8 cellular contexts compared by ENCODE assay signal in genomic region chr3:13069495-13069894, GRCh38. TPM values are rescaled to one million over a fixed set of nuclear protein-coding genes. Genes with fewer than 3 reads are reported as not detected.
A peak's percentile ranks its signal among the peaks of the same experiment; 100 is the strongest.
DNase-seq lines count a peak whose midpoint lies in the region; ATAC-seq and TF ChIP-seq lines count a peak whose summit lies in the region.

No MANE protein-coding gene starts in this region.

- H3K79me2 ChIP-seq in PC-3 (ENCODE audit: low read length), result no peaks in the 10 kb centered on the region

- no peaks in the 10 kb centered on the region for H3K4me1 ChIP-seq in PC-3 (ENCODE audit: insufficient read depth, low read length)

- intact Hi-C loops in PC-3 (cut with micrococcal nuclease), result no loop called here

- POLR2A ChIA-PET in PC-3 (lab: Charles Lee; ENCODE audit: unreplicated experiment), result no interaction called here

- ATAC-seq in GM19035 (IDR thresholded peaks at IDR 0.05; ENCODE audit: unreplicated experiment) (peak; percentile 58), HG03066 (IDR thresholded peaks at IDR 0.05; ENCODE audit: low read depth, unreplicated experiment) (peak; percentile 60), PC-3 (no peak), HG03039 (IDR thresholded peaks at IDR 0.05; ENCODE audit: unreplicated experiment) (no peak)

- no peaks in the 10 kb centered on the region for H3K36me3 ChIP-seq in PC-3 (ENCODE audit: low read depth, low read length)

- H3K27ac ChIP-seq in PC-3 (ENCODE audit: low read length), result no peak overlapping the region

- H3K9me2 ChIP-seq in PC-3 (replicated peaks; ENCODE audit: low read length), result no peaks in the 10 kb centered on the region

- H3F3A ChIP-seq in PC-3 (ENCODE audit: low read length, unreplicated experiment), result no peaks in the 10 kb centered on the region

- no peak overlapping the region for H3K9ac ChIP-seq in PC-3 (ENCODE audit: low read length)

- peak; percentile 9 to 37 for DNase-seq in activated CD4-positive, alpha-beta T cell treated with anti-CD3 and anti-CD28 coated beads, Interleukin-2, amount 50 U/mL, for 24 hours (ENCODE audit: low read depth in 1 of 2, low spot score in 1 of 2)
- peak; percentile 24 for DNase-seq in stimulated activated CD4-positive, alpha-beta T cell treated with anti-CD3 and anti-CD28 coated beads, Interleukin-4, amount 100 ng/mL, for 1 hour
- DNase-seq in NCI-H1930 (lab: John Stamatoyannopoulos, UW) (no peak), PC-3 (no peak), NCI-H2196 treated with DMSO at 0.1 percent for 48 hours (lab: John Stamatoyannopoulos, UW; ENCODE audit: unreplicated experiment) (no peak)

- no peak for TF ChIP-seq CTCF in PC-3 (conservative IDR thresholded peaks at IDR 0.05; ENCODE audit: low read depth, low read length)

- no peak overlapping the region for H3K4me2 ChIP-seq in PC-3 (ENCODE audit: low read length)

- H3K4me3 ChIP-seq in PC-3 (ENCODE audit: low read length), result no peak overlapping the region

- CTCF ChIA-PET in PC-3 (lab: Charles Lee), result no interaction called here

- no TSS peak for BruUV-seq in PC-3 (replicated peaks; lab: Mats Ljungman, UMichigan)

- H3K27me3 ChIP-seq in PC-3 (ENCODE audit: low read length), result no peaks in the 10 kb centered on the region

- no peak overlapping the region for H2AFZ ChIP-seq in PC-3 (ENCODE audit: low read length)

- H4K20me1 ChIP-seq in PC-3 (ENCODE audit: low read length), result no peaks in the 10 kb centered on the region

- no peaks in the 10 kb centered on the region for H3K9me3 ChIP-seq in PC-3 (ENCODE audit: low read length)

RNA-seq across cellular contexts. Expression of gene IQSEC1, which starts 3.7 kb away (rescaled TPM):
- 37.9 and 56.2 TPM in 2 replicates for total RNA-seq in PC-3 (2014; rRNA removed)

Comparison
In these comparisons a context has a peak if more than half of its experiments do, and no peak if none do; other contexts are left out.
1. ATAC-seq: peak in GM19035 (single experiment) and HG03066 (single experiment); none in PC-3 (single experiment) and HG03039 (single experiment).
2. DNase-seq: peak in activated CD4-positive, alpha-beta T cell treated with anti-CD3 and anti-CD28 coated beads, Interleukin-2, amount 50 U/mL, for 24 hours (2 of 2) and stimulated activated CD4-positive, alpha-beta T cell treated with anti-CD3 and anti-CD28 coated beads, Interleukin-4, amount 100 ng/mL, for 1 hour (single experiment); none in NCI-H1930 (0 of 2), PC-3 (single experiment) and NCI-H2196 treated with DMSO at 0.1 percent for 48 hours (single experiment).